Comparison of ENCODE assay signal across 1 cellular context in genomic region chr10:21693418-21693817, GRCh38.
TF ChIP-seq lines count a peak whose summit lies in the region.

No MANE protein-coding gene starts in this region.

TF ChIP-seq in GM23338, 12 proteins besides CTCF, POLR2A, EP300 and RAD21 (continued from another document):
- TF ChIP-seq ZNF462 (CRISPR knock-in tag; IDR thresholded peaks at IDR 0.05) (no peak), EZH2phosphoT487 (IDR thresholded peaks at IDR 0.05; ENCODE audit: unreplicated experiment) (no peak), STAT1 (IDR thresholded peaks at IDR 0.05; ENCODE audit: unreplicated experiment) (no peak), ZNF331 (CRISPR knock-in tag; IDR thresholded peaks at IDR 0.05; ENCODE audit: low read depth) (no peak), POLR2AphosphoS5 (IDR thresholded peaks at IDR 0.05; ENCODE audit: low read depth) (no peak), NANOG (IDR thresholded peaks at IDR 0.05; ENCODE audit: borderline replicate concordance) (no peak), CREB1 (CRISPR knock-in tag; IDR thresholded peaks at IDR 0.05; ENCODE audit: low read depth) (no peak), ETS1 (IDR thresholded peaks at IDR 0.05) (no peak), REST (IDR thresholded peaks at IDR 0.05; ENCODE audit: unreplicated experiment) (no peak)
